22 cellular contexts compared by ENCODE assay signal in the genomic region with DNA sequence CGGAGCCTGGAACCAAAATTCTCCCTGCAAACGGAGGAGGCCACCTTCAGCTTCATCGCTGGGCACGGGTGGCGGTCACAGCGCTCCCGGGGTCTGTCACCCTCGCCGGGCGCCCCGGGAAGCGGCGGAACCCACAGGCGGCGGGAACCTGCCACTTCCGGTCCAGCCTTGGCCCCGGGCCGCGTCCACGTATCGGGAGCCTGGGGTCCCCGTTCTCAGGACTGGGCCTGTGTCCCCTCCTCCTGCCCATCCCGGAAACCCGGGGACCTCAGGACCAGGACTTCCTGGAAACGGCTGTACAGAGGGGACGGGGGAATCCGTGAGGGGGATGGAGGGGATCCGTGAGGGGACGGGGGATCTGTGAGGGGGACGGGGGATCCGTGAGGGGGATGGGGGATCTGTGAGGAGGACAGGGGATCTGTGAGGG. TPM values are rescaled to one million over a fixed set of nuclear protein-coding genes. Genes with fewer than 3 reads are reported as not detected.
DNase-seq lines count a peak whose midpoint lies in the region; ATAC-seq, FAIRE-seq and TF ChIP-seq lines count a peak whose summit lies in the region.
"Had no signal": no experiment of that assay in that cellular context is flagged by ENCODE, and none has a peak within 500 bp of the region (broad histone marks: within the 10 kb centered on the region; RNA-seq: fewer than 3 reads in every experiment).

No MANE protein-coding gene starts in this region.

- CTCF ChIA-PET in BJ (lab: Yijun Ruan, JAX): no interaction called here

- H3K4me1 ChIP-seq in body of pancreas: peaks cover 15% of the 10 kb centered on the region
- no peaks in the 10 kb centered on the region for H3K4me1 ChIP-seq in mucosa of descending colon (ENCODE audit: low read depth)
- H3K4me1 ChIP-seq in hepatocyte (ENCODE audit: insufficient read depth): no peaks in the 10 kb centered on the region
- H3K4me1 ChIP-seq: adrenal gland had no signal

- DNase-seq in BJ (ENCODE audit: low read depth) (no peak), GM18507 (ENCODE audit: extremely low spot score, insufficient read length, low read depth) (peak; percentile 55), body of pancreas (peak in 3 of 4 donors; percentile 6 to 13 (median 12)), mucosa of descending colon (peak in 2 of 3 donors; percentile 25 to 31), hepatocyte (ENCODE audit: low spot score) (no peak), kidney tubule cell (ENCODE audit: low spot score) (no peak)
- DNase-seq: activated CD4-positive, CD25-positive, alpha-beta regulatory T cell; activated CD8-positive, alpha-beta memory T cell treated with anti-CD3 and anti-CD28 coated beads for 24 hours; adrenal gland; central memory CD4-positive, alpha-beta T cell; DND-41; effector memory CD8-positive, alpha-beta T cell; mammary epithelial cell; NCI-H1436; NCI-H2227 treated with DMSO at 0.1 percent for 48 hours; nephron progenitor cell; stimulated activated CD4-positive, alpha-beta T cell treated with anti-CD3 and anti-CD28 coated beads, Interleukin-1b, Interleukin-23, amount 100 ng/mL, for 48 hours; substantia nigra; T-helper 2 cell had no signal

- POLR2A ChIA-PET in BJ (lab: Charles Lee): no interaction called here

- no peaks in the 10 kb centered on the region for H3K9me2 ChIP-seq in hepatocyte (replicated peaks; ENCODE audit: insufficient read depth)

- WGBS in body of pancreas, 2 donors: 82 to 90% methylated on average over 19 to 22 of the region's 31 CpGs
- WGBS in hepatocyte (ENCODE audit: low lambda C conversion rate, missing lambda C conversion rate): 92% methylated on average over 29 of the region's 31 CpGs

- no peak for FAIRE-seq in GM18507 (lab: Jason Lieb, UNC)

- no peaks in the 10 kb centered on the region for H3K79me2 ChIP-seq in hepatocyte

- ATAC-seq in body of pancreas: no peak
- no peak for ATAC-seq in mucosa of descending colon
- ATAC-seq in HG03457 (IDR thresholded peaks at IDR 0.05; ENCODE audit: unreplicated experiment): no peak
- no peak for ATAC-seq in GM19397 (IDR thresholded peaks at IDR 0.05; ENCODE audit: unreplicated experiment)
- ATAC-seq: effector memory CD8-positive, alpha-beta T cell had no signal

- H3K4me2 ChIP-seq in hepatocyte: no peak overlapping the region

- no peak for TF ChIP-seq POLR2A in body of pancreas (IDR thresholded peaks at IDR 0.05)

- H3K9me3 ChIP-seq in body of pancreas (no peaks in the 10 kb centered on the region), mucosa of descending colon (no peaks in the 10 kb centered on the region), hepatocyte (ENCODE audit: low read depth) (no peaks in the 10 kb centered on the region)
- H3K9me3 ChIP-seq: adrenal gland had no signal

- H3K4me3 ChIP-seq in BJ (ENCODE audit: low read depth, low read length): peak overlapping the region; percentile 9; the same call in 1 of the 2 replicates
- H3K4me3 ChIP-seq in body of pancreas: no peak overlapping the region
- H3K4me3 ChIP-seq in mucosa of descending colon: no peak overlapping the region
- no peak overlapping the region for H3K4me3 ChIP-seq in hepatocyte
- H3K4me3 ChIP-seq: adrenal gland, BLaER1 had no signal

- H3K27ac ChIP-seq in body of pancreas: no peak overlapping the region
- no peak overlapping the region for H3K27ac ChIP-seq in hepatocyte
- H3K27ac ChIP-seq: adrenal gland had no signal

- intact Hi-C loops in body of pancreas (cut with DNase I): loop anchor here (10.0 kb wide), 1 partner anchor 159 kb away; no protein-coding TSS in a partner anchor
- intact Hi-C loops in mucosa of descending colon (cut with DNase I, micrococcal nuclease): no loop called here

- no peak for TF ChIP-seq CTCF in BJ (IDR thresholded peaks at IDR 0.05; ENCODE audit: insufficient read depth, low read depth, low read length)
- TF ChIP-seq CTCF in body of pancreas (IDR thresholded peaks at IDR 0.05): no peak
- TF ChIP-seq CTCF in mucosa of descending colon (IDR thresholded peaks at IDR 0.05): no peak
- no peak for TF ChIP-seq CTCF in hepatocyte (IDR thresholded peaks at IDR 0.05; ENCODE audit: poor library complexity)

- peaks cover 3% of the 10 kb centered on the region for H3K36me3 ChIP-seq in BJ (ENCODE audit: control insufficient read depth, insufficient read depth, low read length)
- peaks cover 0 to 6% of the 10 kb centered on the region in 2 donors for H3K36me3 ChIP-seq in body of pancreas (replicated peaks in 1 of 2; ENCODE audit: insufficient read depth in 1 of 2, low read depth in 2 of 2)
- H3K36me3 ChIP-seq in mucosa of descending colon (ENCODE audit: low read depth): no peaks in the 10 kb centered on the region
- H3K36me3 ChIP-seq in hepatocyte (replicated peaks; ENCODE audit: insufficient read depth, low read depth): no peaks in the 10 kb centered on the region
- H3K36me3 ChIP-seq: adrenal gland, BLaER1 had no signal

- H3K27me3 ChIP-seq in BJ (ENCODE audit: control insufficient read depth, insufficient read depth, low read length) (peaks cover 3% of the 10 kb centered on the region; the same call in 1 of the 2 replicates), body of pancreas (no peaks in the 10 kb centered on the region), hepatocyte (no peaks in the 10 kb centered on the region)
- H3K27me3 ChIP-seq: adrenal gland, BLaER1 had no signal

- no peaks in the 10 kb centered on the region for H4K20me1 ChIP-seq in hepatocyte (ENCODE audit: insufficient read depth, poor library complexity, severe bottlenecking)

- H2AFZ ChIP-seq in hepatocyte: no peak overlapping the region

RNA-seq across cellular contexts. Expression of gene PDGFA, which starts 25.4 kb away (rescaled TPM):
- polyA plus RNA-seq in BJ (2011; rRNA removed) (10.0 and 17.4 TPM in 2 replicates), hepatocyte (22.3 and 30.7 TPM in 2 replicates)
- 55.6 and 66.4 TPM in 2 replicates for polyA minus RNA-seq in BJ (2011; rRNA and poly(A)+ RNA removed)
- total RNA-seq in body of pancreas (10 to 100 TPM; 58.6 to 59.3 TPM), mucosa of descending colon (10 to 100 TPM; 52.7 to 63.0 (median 57.5) TPM), hepatocyte (56.6 and 63.1 TPM in 2 replicates)

Comparison
In these comparisons a context has a peak if more than half of its experiments do, and no peak if none do; other contexts are left out.
1. DNase-seq: peak in GM18507 (single experiment), body of pancreas (3 of 4) and mucosa of descending colon (2 of 3); none in BJ (single experiment), hepatocyte (single experiment) and kidney tubule cell (single experiment).